Comparison of ENCODE assay signal across 14 cellular contexts in genomic region chr2:12764075-12764722, GRCh38. TPM values are rescaled to one million over a fixed set of nuclear protein-coding genes. Genes with fewer than 3 reads are reported as not detected.
DNase-seq lines count a peak whose midpoint lies in the region; ATAC-seq and TF ChIP-seq lines count a peak whose summit lies in the region.
"Had no signal": no experiment of that assay in that cellular context is flagged by ENCODE, and none has a peak within 500 bp of the region (broad histone marks: within the 10 kb centered on the region; RNA-seq: fewer than 3 reads in every experiment).

No MANE protein-coding gene starts in this region.

- H3K9me3 ChIP-seq in mesenchymal stem cell (ENCODE audit: control insufficient read depth, low read length) (no peaks in the 10 kb centered on the region), suprapubic skin (no peaks in the 10 kb centered on the region)
- H3K9me3 ChIP-seq: thoracic aorta had no signal

- no peak overlapping the region for H3K23ac ChIP-seq in mesenchymal stem cell (ENCODE audit: low read length in 2 of 2)

- H2BK12ac ChIP-seq in mesenchymal stem cell (ENCODE audit: low read length in 2 of 2) = peak overlapping the region; percentile 28 to 90

- H4K8ac ChIP-seq in mesenchymal stem cell (ENCODE audit: low read length) = no peak overlapping the region

- H3K27ac ChIP-seq in mesenchymal stem cell (ENCODE audit: low read length, poor library complexity, severe bottlenecking) = no peak overlapping the region
- no peak overlapping the region for H3K27ac ChIP-seq in suprapubic skin
- H3K27ac ChIP-seq: thoracic aorta had no signal

- no peak for TF ChIP-seq EP300 in suprapubic skin (IDR thresholded peaks at IDR 0.05)

- H3K4me1 ChIP-seq in mesenchymal stem cell (ENCODE audit: control insufficient read depth, insufficient read depth, low read depth, low read length) = no peaks in the 10 kb centered on the region
- H3K4me1 ChIP-seq in suprapubic skin = peaks cover 8% of the 10 kb centered on the region

- H2AFZ ChIP-seq in mesenchymal stem cell (ENCODE audit: low read depth, low read length) = no peak overlapping the region

- WGBS in mesenchymal stem cell = 98% methylated on average over 4 of the region's 4 CpGs
- WGBS in lower leg skin, 2 donors = 39 to 58% methylated on average over 4 of the region's 4 CpGs
- WGBS in suprapubic skin = 62% methylated on average over 4 of the region's 4 CpGs

- H2BK120ac ChIP-seq in mesenchymal stem cell (ENCODE audit: low read depth, low read length) = no peak overlapping the region

- no peak overlapping the region for H2BK15ac ChIP-seq in mesenchymal stem cell (ENCODE audit: low read depth, poor library complexity, severe bottlenecking)

- H3K4ac ChIP-seq in mesenchymal stem cell (ENCODE audit: low read depth in 1 of 2, low read length in 2 of 2) = peak overlapping the region in 1 of 2 experiments; percentile 91

- H3K36me3 ChIP-seq in mesenchymal stem cell (ENCODE audit: control insufficient read depth in 1 of 2, insufficient read depth in 2 of 2, low read depth in 1 of 2, low read length in 2 of 2) = no peaks in the 10 kb centered on the region
- no peaks in the 10 kb centered on the region for H3K36me3 ChIP-seq in suprapubic skin
- H3K36me3 ChIP-seq: thoracic aorta had no signal

- no peak overlapping the region for H4K91ac ChIP-seq in mesenchymal stem cell (ENCODE audit: low read length)

- peak overlapping the region; percentile 72 to 79 for H3K18ac ChIP-seq in mesenchymal stem cell (ENCODE audit: low read depth in 1 of 2, low read length in 2 of 2)

- TF ChIP-seq POLR2A in lower leg skin (IDR thresholded peaks at IDR 0.05) (no peak), suprapubic skin (IDR thresholded peaks at IDR 0.05) (no peak)

- no peak overlapping the region for H3K9ac ChIP-seq in mesenchymal stem cell (ENCODE audit: low read length)

- no peak overlapping the region for H3K4me2 ChIP-seq in mesenchymal stem cell (ENCODE audit: low read length, poor library complexity, severe bottlenecking)

- H3K4me3 ChIP-seq in choroid plexus epithelial cell (ENCODE audit: low read depth, low read length) = no peak overlapping the region
- H3K4me3 ChIP-seq in mesenchymal stem cell (ENCODE audit: insufficient read depth in 1 of 2, low read depth in 1 of 2, low read length in 2 of 2) = no peak overlapping the region
- no peak overlapping the region for H3K4me3 ChIP-seq in lower leg skin (ENCODE audit: low read depth, poor library complexity, severe bottlenecking)
- H3K4me3 ChIP-seq in suprapubic skin = no peak overlapping the region
- H3K4me3 ChIP-seq: thoracic aorta had no signal

- H3K27me3 ChIP-seq in mesenchymal stem cell (ENCODE audit: control insufficient read depth in 1 of 2, insufficient read depth in 1 of 2, low read length in 2 of 2) (no peaks in the 10 kb centered on the region), suprapubic skin (no peaks in the 10 kb centered on the region)

- no peak for ATAC-seq in HG03095 (IDR thresholded peaks at IDR 0.05; ENCODE audit: unreplicated experiment)
- ATAC-seq: activated CD8-positive, alpha-beta memory T cell treated with anti-CD3 and anti-CD28 coated beads, Interleukin-2, amount 10 ng/mL, durations not matched to agents 7 days and 5 days had no signal

- H3K14ac ChIP-seq in mesenchymal stem cell (ENCODE audit: low read length in 2 of 2) = peak overlapping the region in 1 of 2 experiments; percentile 74

- intact Hi-C loops in lower leg skin (cut with DNase I; ENCODE audit: low total_unique reads) = no loop called here

- H2BK5ac ChIP-seq in mesenchymal stem cell (ENCODE audit: low read depth, low read length, poor library complexity, severe bottlenecking) = no peak overlapping the region

- TF ChIP-seq CTCF in choroid plexus epithelial cell (conservative IDR thresholded peaks at IDR 0.05; ENCODE audit: low read depth, low read length) (no peak), lower leg skin (IDR thresholded peaks at IDR 0.05) (no peak), suprapubic skin (IDR thresholded peaks at IDR 0.05) (no peak)

- H2AK5ac ChIP-seq in mesenchymal stem cell (ENCODE audit: low read length, severe bottlenecking) = no peak overlapping the region

- DNase-seq in GM03348 (ENCODE audit: low spot score) (peak; percentile 72), Kasumi-1 (lab: John Stamatoyannopoulos, UW) (peak; percentile 13 to 30), choroid plexus epithelial cell (ENCODE audit: low read depth) (peak; percentile 48), mesenchymal stem cell (no peak), lower leg skin (ENCODE audit: low spot score in 2 of 2) (no peak), suprapubic skin (ENCODE audit: low spot score in 2 of 2) (no peak)
- DNase-seq: activated CD8-positive, alpha-beta memory T cell treated with anti-CD3 and anti-CD28 coated beads, Interleukin-2, amount 10 ng/mL, durations not matched to agents 7 days and 5 days; activated gamma-delta T cell; C1 segment of cervical spinal cord; NCI-H82; right cardiac atrium; stimulated activated CD4-positive, alpha-beta T cell treated with anti-CD3 and anti-CD28 coated beads, Interleukin-1b, Interleukin-23, amount 100 ng/mL, for 48 hours had no signal

- H3K79me1 ChIP-seq in mesenchymal stem cell (replicated peaks; ENCODE audit: low read length, poor library complexity, severe bottlenecking) = no peaks in the 10 kb centered on the region

RNA-seq across cellular contexts. Expression of gene TRIB2, which starts 47.5 kb away (rescaled TPM):
- 70.1 TPM for polyA plus RNA-seq in mesenchymal stem cell (2013, experiment 1 of 2)
- 68.9 TPM for polyA plus RNA-seq in mesenchymal stem cell (2013, experiment 2 of 2)
- 10 to 100 TPM; 26.1 to 52.5 (median 29.1) TPM for total RNA-seq in lower leg skin
- 10 to 100 TPM; 29.7 to 61.3 (median 40.6) TPM for total RNA-seq in suprapubic skin

Comparison
In these comparisons a context has a peak if more than half of its experiments do, and no peak if none do; other contexts are left out.
1. DNase-seq: peak in GM03348 (single experiment), Kasumi-1 (2 of 2) and choroid plexus epithelial cell (single experiment); none in mesenchymal stem cell (single experiment), lower leg skin (0 of 2) and suprapubic skin (0 of 2).